Comparison of ENCODE assay signal across 9 cellular contexts in the genomic region with DNA sequence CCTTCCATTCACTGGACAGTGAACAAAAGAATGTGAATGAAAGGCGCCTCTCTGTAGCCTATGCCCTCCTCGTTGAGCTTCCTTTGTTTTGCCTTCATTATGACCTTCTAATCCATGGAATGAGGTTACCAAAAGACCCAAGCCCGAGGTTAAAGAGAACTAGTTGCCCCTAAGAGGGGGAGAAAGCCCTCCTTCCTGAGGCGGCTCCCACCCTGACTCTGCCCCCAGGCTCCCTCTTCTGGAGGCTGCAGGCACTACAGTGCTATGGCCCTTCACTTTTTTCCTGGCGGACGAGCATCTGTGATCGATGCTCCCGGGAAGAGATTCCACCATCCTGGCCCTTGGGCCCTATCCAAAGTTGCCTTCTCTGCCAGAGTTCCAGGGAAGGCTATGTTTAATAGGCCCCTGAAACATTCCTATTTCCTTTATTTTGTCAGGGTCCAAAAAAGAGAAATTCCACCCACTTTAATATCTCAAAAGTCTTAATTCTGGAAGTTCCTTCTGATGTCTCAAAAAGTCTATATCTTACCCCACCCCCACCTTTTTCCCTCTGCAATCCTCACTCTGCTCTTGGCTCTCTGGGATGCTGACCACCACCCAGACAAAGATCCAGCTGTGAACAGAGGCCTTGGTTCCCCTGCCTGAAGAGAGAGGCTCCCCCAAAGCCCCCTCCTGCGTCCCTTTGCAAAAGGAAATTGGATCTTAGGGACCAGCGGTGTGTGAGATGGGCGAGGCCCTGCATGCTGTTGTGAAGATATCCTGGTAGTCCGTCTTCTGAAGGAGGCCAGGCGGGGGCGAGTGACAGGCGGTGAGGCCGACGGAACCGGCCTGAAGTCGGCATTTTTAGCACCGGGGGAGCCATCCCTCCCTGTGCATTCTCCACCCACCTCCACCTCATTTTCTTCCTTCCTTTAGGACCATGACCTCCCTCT.
DNase-seq lines count a peak whose midpoint lies in the region; ATAC-seq and TF ChIP-seq lines count a peak whose summit lies in the region.
"Had no signal": no experiment of that assay in that cellular context is flagged by ENCODE, and none has a peak within 500 bp of the region (broad histone marks: within the 10 kb centered on the region; RNA-seq: fewer than 3 reads in every experiment).

No MANE protein-coding gene starts in this region.

- H3K36me3 Mint-ChIP-seq in memory B cell: no peaks in the 10 kb centered on the region
- H3K36me3 Mint-ChIP-seq in stimulated activated effector memory CD8-positive, alpha-beta T cell treated with anti-CD3 and anti-CD28 coated beads, Interleukin-12 subunit alpha, Interleukin-12 subunit beta, amount 100 ng/mL, for 72 hours: no peaks in the 10 kb centered on the region

- peaks cover 2% of the 10 kb centered on the region for H3K4me1 Mint-ChIP-seq in memory B cell
- H3K4me1 Mint-ChIP-seq in stimulated activated effector memory CD8-positive, alpha-beta T cell treated with anti-CD3 and anti-CD28 coated beads, Interleukin-12 subunit alpha, Interleukin-12 subunit beta, amount 100 ng/mL, for 72 hours: peaks cover 6% of the 10 kb centered on the region

- H3K27ac ChIP-seq in coronary artery: no peak overlapping the region

- peaks cover 19% of the 10 kb centered on the region for H3K27me3 Mint-ChIP-seq in memory B cell

- TF ChIP-seq CTCF in coronary artery (IDR thresholded peaks at IDR 0.05): peak; percentile 85

- H3K4me3 ChIP-seq in Jurkat, Clone E6-1 (ENCODE audit: low read length): no peak overlapping the region
- no peak overlapping the region for H3K4me3 ChIP-seq in coronary artery

- ATAC-seq in memory B cell (ENCODE audit: low read depth) (peak; percentile 34), HG03095 (IDR thresholded peaks at IDR 0.05; ENCODE audit: unreplicated experiment) (no peak)
- no peak for ATAC-seq in stimulated activated effector memory CD8-positive, alpha-beta T cell treated with anti-CD3 and anti-CD28 coated beads, Interleukin-12 subunit alpha, Interleukin-12 subunit beta, amount 100 ng/mL, for 72 hours

- H3K9me3 Mint-ChIP-seq in memory B cell: no peaks in the 10 kb centered on the region
- H3K9me3 Mint-ChIP-seq in stimulated activated effector memory CD8-positive, alpha-beta T cell treated with anti-CD3 and anti-CD28 coated beads, Interleukin-12 subunit alpha, Interleukin-12 subunit beta, amount 100 ng/mL, for 72 hours: no peaks in the 10 kb centered on the region
- H3K9me3 Mint-ChIP-seq: dendritic cell treated with granulocyte-macrophage colony-stimulating factor and Interleukin-4, amounts not matched to agents 40 ng/mL and 50 ng/mL, for 4 days had no signal

- DNase-seq in NCI-H748 (lab: John Stamatoyannopoulos, UW; ENCODE audit: unreplicated experiment) (peak; percentile 17), NCI-H748 treated with DMSO at 0.1 percent for 48 hours (lab: John Stamatoyannopoulos, UW) (no peak), coronary artery (ENCODE audit: low spot score) (no peak), memory B cell (ENCODE audit: low spot score in 2 of 2) (peak; percentile 19 to 49)
- DNase-seq in Jurkat, Clone E6-1 (ENCODE audit: low read depth, low spot score): peak; percentile 4
- peak; percentile 53 for DNase-seq in activated CD4-positive, CD25-positive, alpha-beta regulatory T cell treated with anti-CD3 and anti-CD28 coated beads, Interleukin-2, amount 50 U/mL, for 72 hours
- peak; percentile 37 to 68 for DNase-seq in stimulated activated effector memory CD8-positive, alpha-beta T cell treated with anti-CD3 and anti-CD28 coated beads, Interleukin-12 subunit alpha, Interleukin-12 subunit beta, amount 100 ng/mL, for 72 hours (ENCODE audit: low spot score in 2 of 2)

- no peak overlapping the region for H3K4me3 Mint-ChIP-seq in memory B cell
- H3K4me3 Mint-ChIP-seq in stimulated activated effector memory CD8-positive, alpha-beta T cell treated with anti-CD3 and anti-CD28 coated beads, Interleukin-12 subunit alpha, Interleukin-12 subunit beta, amount 100 ng/mL, for 72 hours: no peak overlapping the region
- H3K4me3 Mint-ChIP-seq: dendritic cell treated with granulocyte-macrophage colony-stimulating factor and Interleukin-4, amounts not matched to agents 40 ng/mL and 50 ng/mL, for 4 days had no signal

- H3K27ac Mint-ChIP-seq in memory B cell: no peak overlapping the region
- no peak overlapping the region for H3K27ac Mint-ChIP-seq in stimulated activated effector memory CD8-positive, alpha-beta T cell treated with anti-CD3 and anti-CD28 coated beads, Interleukin-12 subunit alpha, Interleukin-12 subunit beta, amount 100 ng/mL, for 72 hours
- H3K27ac Mint-ChIP-seq: dendritic cell treated with granulocyte-macrophage colony-stimulating factor and Interleukin-4, amounts not matched to agents 40 ng/mL and 50 ng/mL, for 4 days had no signal

Comparison
In these comparisons a context has a peak if more than half of its experiments do, and no peak if none do; other contexts are left out.
1. DNase-seq: peak in NCI-H748 (single experiment), Jurkat, Clone E6-1 (single experiment), activated CD4-positive, CD25-positive, alpha-beta regulatory T cell treated with anti-CD3 and anti-CD28 coated beads, Interleukin-2, amount 50 U/mL, for 72 hours (single experiment), memory B cell (2 of 2) and stimulated activated effector memory CD8-positive, alpha-beta T cell treated with anti-CD3 and anti-CD28 coated beads, Interleukin-12 subunit alpha, Interleukin-12 subunit beta, amount 100 ng/mL, for 72 hours (2 of 2); none in NCI-H748 treated with DMSO at 0.1 percent for 48 hours (single experiment) and coronary artery (single experiment).